In genomic region chr13:26811636-26812035, GRCh38 we compare ENCODE assay signal across 13 cellular contexts. TPM values are rescaled to one million over a fixed set of nuclear protein-coding genes. Genes with fewer than 3 reads are reported as not detected.
"Had no signal": no experiment of that assay in that cellular context is flagged by ENCODE, and none has a peak within 500 bp of the region (broad histone marks: within the 10 kb centered on the region; RNA-seq: fewer than 3 reads in every experiment).

No MANE protein-coding gene starts in this region.

- H3K4me1 ChIP-seq: upper lobe of right lung had no signal

- H3K36me3 ChIP-seq: cardiac muscle cell, esophagus squamous epithelium, upper lobe of right lung had no signal

- H3K27ac ChIP-seq: cardiac muscle cell, esophagus squamous epithelium, upper lobe of right lung had no signal

- DNase-seq: activated B cell treated with CpG ODN at 0.5 μM for 24 hours; activated CD4-positive, alpha-beta T cell treated with anti-CD3 and anti-CD28 coated beads, Interleukin-2, amount 10 ng/mL, durations not matched to agents 24 days and 14 days; activated naive CD4-positive, alpha-beta T cell treated with anti-CD3 and anti-CD28 coated beads for 36 hours; esophagus squamous epithelium; foreskin melanocyte; left colon; naive thymus-derived CD4-positive, alpha-beta T cell; retina; stimulated activated CD4-positive, alpha-beta T cell treated with anti-CD3 and anti-CD28 coated beads, Interleukin-4, amount 100 ng/mL, for 24 hours; upper lobe of right lung had no signal

- H3K27me3 ChIP-seq: cardiac muscle cell, upper lobe of right lung had no signal

- ATAC-seq: left colon; naive thymus-derived CD4-positive, alpha-beta T cell; upper lobe of right lung had no signal

- H3K4me3 ChIP-seq: cardiac muscle cell, esophagus squamous epithelium, lung, upper lobe of right lung had no signal

- H3K9me3 ChIP-seq: esophagus squamous epithelium, upper lobe of right lung had no signal

RNA-seq across cellular contexts. Expression of gene GPR12, which starts 51.0 kb away (rescaled TPM):
- total RNA-seq: activated B cell treated with CpG ODN at 0.5 μM for 24 hours; activated CD4-positive, alpha-beta T cell treated with anti-CD3 and anti-CD28 coated beads, Interleukin-2, amount 10 ng/mL, durations not matched to agents 24 days and 14 days; activated naive CD4-positive, alpha-beta T cell treated with anti-CD3 and anti-CD28 coated beads for 36 hours; astrocyte; cardiac muscle cell; naive thymus-derived CD4-positive, alpha-beta T cell; upper lobe of right lung had no signal
